Comparison of ENCODE assay signal across 24 cellular contexts in genomic region chr15:63489352-63489751, GRCh38.
"Had no signal": no experiment of that assay in that cellular context is flagged by ENCODE, and none has a peak within 500 bp of the region (broad histone marks: within the 10 kb centered on the region; RNA-seq: fewer than 3 reads in every experiment).

No MANE protein-coding gene starts in this region.

- H3K27ac Mint-ChIP-seq: activated CD4-positive, alpha-beta T cell treated with anti-CD3 and anti-CD28 coated beads for 36 hours; activated CD4-positive, alpha-beta T cell treated with anti-CD3 and anti-CD28 coated beads, Interleukin-2, amount 10 ng/mL, durations not matched to agents 7 days and 5 days; activated CD8-positive, alpha-beta T cell treated with anti-CD3 and anti-CD28 coated beads, Interleukin-2, amount 10 ng/mL, durations not matched to agents 7 days and 5 days; activated naive CD4-positive, alpha-beta T cell treated with anti-CD3 and anti-CD28 coated beads, Interleukin-2, amount 10 ng/mL, durations not matched to agents 7 days and 5 days; activated naive CD8-positive, alpha-beta T cell; activated naive CD8-positive, alpha-beta T cell treated with anti-CD3 and anti-CD28 coated beads, Interleukin-2, amount 50 U/mL, for 24 hours; T-helper 2 cell treated with Interferon-gamma antibody and Interleukin-4, amounts not matched to agents 5 μg/mL and 100 μg/mL, for 36 hours had no signal

- ATAC-seq: activated CD4-positive, alpha-beta T cell treated with anti-CD3 and anti-CD28 coated beads for 36 hours; activated CD4-positive, CD25-positive, alpha-beta regulatory T cell treated with anti-CD3 and anti-CD28 coated beads, Interleukin-2, amount 50 U/mL, for 24 hours; activated CD8-positive, alpha-beta T cell treated with anti-CD3 and anti-CD28 coated beads, Interleukin-2, amount 10 ng/mL, durations not matched to agents 7 days and 5 days; activated naive CD8-positive, alpha-beta T cell treated with anti-CD3 and anti-CD28 coated beads, Interleukin-2, amount 50 U/mL, for 24 hours; activated T-cell treated with anti-CD3 and anti-CD28 coated beads, Interleukin-2, amount 50 U/mL, for 4 hours; Panc1 had no signal

- H3K36me3 ChIP-seq: brain microvascular endothelial cell, SJCRH30 had no signal

- H3K27ac ChIP-seq: brain microvascular endothelial cell, SJCRH30, SK-N-MC had no signal

- H3K27me3 ChIP-seq: brain microvascular endothelial cell, SJCRH30 had no signal

- H3K9me3 ChIP-seq: SJCRH30 had no signal

- H3K9me3 Mint-ChIP-seq: activated CD4-positive, alpha-beta T cell treated with anti-CD3 and anti-CD28 coated beads, Interleukin-2, amount 10 ng/mL, durations not matched to agents 7 days and 5 days; activated naive CD4-positive, alpha-beta T cell treated with anti-CD3 and anti-CD28 coated beads, Interleukin-2, amount 10 ng/mL, durations not matched to agents 7 days and 5 days; activated naive CD8-positive, alpha-beta T cell treated with anti-CD3 and anti-CD28 coated beads, Interleukin-2, amount 50 U/mL, for 24 hours; activated T-cell treated with anti-CD3 and anti-CD28 coated beads, Interleukin-2, amount 50 U/mL, for 4 hours; T-helper 2 cell treated with Interferon-gamma antibody and Interleukin-4, amounts not matched to agents 5 μg/mL and 100 μg/mL, for 36 hours had no signal

- H3K4me3 Mint-ChIP-seq: activated CD4-positive, alpha-beta T cell treated with anti-CD3 and anti-CD28 coated beads for 36 hours; activated CD4-positive, alpha-beta T cell treated with anti-CD3 and anti-CD28 coated beads, Interleukin-2, amount 10 ng/mL, durations not matched to agents 7 days and 5 days; activated CD8-positive, alpha-beta T cell treated with anti-CD3 and anti-CD28 coated beads, Interleukin-2, amount 10 ng/mL, durations not matched to agents 7 days and 5 days; activated naive CD4-positive, alpha-beta T cell treated with anti-CD3 and anti-CD28 coated beads, Interleukin-2, amount 10 ng/mL, durations not matched to agents 7 days and 5 days; activated naive CD8-positive, alpha-beta T cell; activated naive CD8-positive, alpha-beta T cell treated with anti-CD3 and anti-CD28 coated beads, Interleukin-2, amount 50 U/mL, for 24 hours; activated T-cell treated with anti-CD3 and anti-CD28 coated beads, Interleukin-2, amount 50 U/mL, for 4 hours; T-helper 2 cell treated with Interferon-gamma antibody and Interleukin-4, amounts not matched to agents 5 μg/mL and 100 μg/mL, for 36 hours had no signal

- H3K36me3 Mint-ChIP-seq: activated naive CD8-positive, alpha-beta T cell had no signal

- H3K4me3 ChIP-seq: SJCRH30, SK-N-MC had no signal

- DNase-seq: activated CD4-positive, alpha-beta T cell treated with anti-CD3 and anti-CD28 coated beads for 36 hours; activated CD4-positive, alpha-beta T cell treated with anti-CD3 and anti-CD28 coated beads, Interleukin-2, amount 10 ng/mL, durations not matched to agents 7 days and 5 days; activated CD4-positive, alpha-beta T cell treated with anti-CD3 and anti-CD28 coated beads, Interleukin-2, amount 50 U/mL, for 48 hours; activated CD8-positive, alpha-beta T cell treated with anti-CD3 and anti-CD28 coated beads, Interleukin-2, amount 10 ng/mL, durations not matched to agents 7 days and 5 days; activated effector memory CD4-positive, alpha-beta T cell treated with Interleukin-2 at 50 U/mL for 16 hours; activated naive CD4-positive, alpha-beta T cell treated with anti-CD3 and anti-CD28 coated beads, Interleukin-2, amount 10 ng/mL, durations not matched to agents 7 days and 5 days; activated naive CD8-positive, alpha-beta T cell treated with anti-CD3 and anti-CD28 coated beads, Interleukin-2, amount 50 U/mL, for 24 hours; activated T-cell treated with anti-CD3 and anti-CD28 coated beads, Interleukin-2, amount 50 U/mL, for 4 hours; aorta; brain microvascular endothelial cell; central memory CD4-positive, alpha-beta T cell; NCI-H1105; NCI-H1417 treated with DMSO at 0.1 percent for 48 hours; NCI-H187 treated with DMSO at 0.1 percent for 48 hours; NCI-H2081; NCI-H345; NCI-H524 treated with DMSO at 0.1 percent for 48 hours; SHP77; SJCRH30 had no signal

- H3K27me3 Mint-ChIP-seq: activated CD4-positive, alpha-beta T cell treated with anti-CD3 and anti-CD28 coated beads for 36 hours; activated CD4-positive, alpha-beta T cell treated with anti-CD3 and anti-CD28 coated beads, Interleukin-2, amount 10 ng/mL, durations not matched to agents 7 days and 5 days; activated naive CD4-positive, alpha-beta T cell treated with anti-CD3 and anti-CD28 coated beads, Interleukin-2, amount 10 ng/mL, durations not matched to agents 7 days and 5 days; activated naive CD8-positive, alpha-beta T cell; activated naive CD8-positive, alpha-beta T cell treated with anti-CD3 and anti-CD28 coated beads, Interleukin-2, amount 50 U/mL, for 24 hours had no signal
